ENCODE assay signal across 11 cellular contexts in genomic region chr16:74650966-74651567, GRCh38. TPM values are rescaled to one million over a fixed set of nuclear protein-coding genes. Genes with fewer than 3 reads are reported as not detected.
DNase-seq lines count a peak whose midpoint lies in the region; ATAC-seq, FAIRE-seq and TF ChIP-seq lines count a peak whose summit lies in the region.
"Had no signal": no experiment of that assay in that cellular context is flagged by ENCODE, and none has a peak within 500 bp of the region (broad histone marks: within the 10 kb centered on the region; RNA-seq: fewer than 3 reads in every experiment).

No MANE protein-coding gene starts in this region.

- TF ChIP-seq POLR2A in spleen (IDR thresholded peaks at IDR 0.05): no peak

- intact Hi-C loops in spleen (cut with DNase I; ENCODE audit: low total_unique reads): no loop called here

- no peak overlapping the region for H3K4me3 Mint-ChIP-seq in nephron
- H3K4me3 Mint-ChIP-seq: activated CD4-positive, alpha-beta memory T cell treated with anti-CD3 and anti-CD28 coated beads, Interleukin-2, amount 10 ng/mL, durations not matched to agents 7 days and 5 days had no signal

- H3K9me3 ChIP-seq in spleen: no peaks in the 10 kb centered on the region

- DNase-seq in G401 (ENCODE audit: low spot score): peak; percentile 11
- peak; percentile 4 for DNase-seq in LoVo (ENCODE audit: low spot score)
- no peak for DNase-seq in bronchial epithelial cell (ENCODE audit: low read depth)
- DNase-seq in AG08395 (ENCODE audit: low spot score): no peak
- DNase-seq in spleen: no peak
- no peak for DNase-seq in NOMO-1 (lab: John Stamatoyannopoulos, UW; ENCODE audit: unreplicated experiment in 2 of 2)
- DNase-seq: activated CD4-positive, alpha-beta memory T cell treated with anti-CD3 and anti-CD28 coated beads, Interleukin-2, amount 10 ng/mL, durations not matched to agents 7 days and 5 days; effector CD8-positive, alpha-beta T cell had no signal

- H3K27ac Mint-ChIP-seq in nephron: no peak overlapping the region

- H3K36me3 ChIP-seq in bronchial epithelial cell (ENCODE audit: control insufficient read depth, insufficient read depth, low read length): peaks cover 7% of the 10 kb centered on the region
- peaks cover 8 to 98% (median 64%) of the 10 kb centered on the region in 6 donors for H3K36me3 ChIP-seq in spleen

- no peak for FAIRE-seq in bronchial epithelial cell (lab: Jason Lieb, UNC)
- FAIRE-seq: GM19239 had no signal

- no peaks in the 10 kb centered on the region for H3K4me1 Mint-ChIP-seq in nephron

- TF ChIP-seq CTCF in bronchial epithelial cell (IDR thresholded peaks at IDR 0.05; ENCODE audit: insufficient read depth, low read length, severe bottlenecking): peak; percentile 26
- peak; percentile 46 to 63 (median 50) for TF ChIP-seq CTCF in nephron (IDR thresholded peaks at IDR 0.05; ENCODE audit: unreplicated experiment in 3 of 3)
- TF ChIP-seq CTCF in spleen (IDR thresholded peaks at IDR 0.05 in 8 of 11, conservative IDR thresholded peaks at IDR 0.05 in 3 of 11): peak in 5 of 11 experiments; percentile 11 to 35 (median 28)

- ATAC-seq in GM21737 (IDR thresholded peaks at IDR 0.05; ENCODE audit: unreplicated experiment): no peak

- peaks cover 43% of the 10 kb centered on the region for H3K36me3 Mint-ChIP-seq in nephron (ENCODE audit: low read depth)

- no peaks in the 10 kb centered on the region for H3K27me3 ChIP-seq in bronchial epithelial cell (ENCODE audit: control insufficient read depth, insufficient read depth, low read length)
- no peaks in the 10 kb centered on the region for H3K27me3 ChIP-seq in spleen (replicated peaks in 1 of 7)

- no peak overlapping the region for H3K4me3 ChIP-seq in bronchial epithelial cell (ENCODE audit: low read depth, low read length)
- H3K4me3 ChIP-seq in spleen: no peak overlapping the region

- peaks cover 0 to 45% (median 6%) of the 10 kb centered on the region in 6 donors for H3K4me1 ChIP-seq in spleen

- in situ Hi-C loops in G401 (cut with HindIII; ENCODE audit: low sequenced_read_pairs): loop anchor here (5.0 kb wide), 1 partner anchor 91 kb away; no protein-coding TSS in a partner anchor

- no peak overlapping the region for H3K27ac ChIP-seq in spleen

- WGBS in spleen, 5 donors: 83 to 91% (median 90%) methylated on average over 6 of the region's 6 CpGs

- no peaks in the 10 kb centered on the region for H3K9me3 Mint-ChIP-seq in nephron
- H3K9me3 Mint-ChIP-seq: activated CD4-positive, alpha-beta memory T cell treated with anti-CD3 and anti-CD28 coated beads, Interleukin-2, amount 10 ng/mL, durations not matched to agents 7 days and 5 days had no signal

- no peaks in the 10 kb centered on the region for H3K27me3 Mint-ChIP-seq in nephron (ENCODE audit: low read depth)
- H3K27me3 Mint-ChIP-seq: activated CD4-positive, alpha-beta memory T cell treated with anti-CD3 and anti-CD28 coated beads, Interleukin-2, amount 10 ng/mL, durations not matched to agents 7 days and 5 days had no signal

RNA-seq across cellular contexts. Expression of gene RFWD3, which starts 15.6 kb away (rescaled TPM):
- total RNA-seq in G401 (2014; rRNA removed; shearing (Covaris generic)): 32.3 and 40.4 TPM in 2 replicates
- 11.6 and 13.7 TPM in 2 replicates for total RNA-seq in bronchial epithelial cell
- total RNA-seq in spleen: 10 to 100 TPM; 20.3 to 40.6 (median 32.5) TPM
- 10 to 100 TPM in 1 of 3 donors, 1 to 10 TPM in 2; 4.6 to 10.4 (median 5.1) TPM for polyA plus RNA-seq in spleen

RNA-seq across cellular contexts. Expression of gene GLG1, which starts 44.2 kb away (rescaled TPM):
- total RNA-seq in G401 (2014; rRNA removed; shearing (Covaris generic)): 47.3 and 78.4 TPM in 2 replicates
- total RNA-seq in bronchial epithelial cell (65.0 and 71.2 TPM in 2 replicates), spleen (100 to 1,000 TPM in 5 of 7 donors, 10 to 100 TPM in 2; 81.1 to 124 (median 110) TPM)
- 10 to 100 TPM; 14.6 to 22.5 (median 15.3) TPM for polyA plus RNA-seq in spleen

RNA-seq across cellular contexts. Expression of gene MLKL, which starts 49.6 kb away (rescaled TPM):
- not detected in 2 replicates for total RNA-seq in G401 (2014; rRNA removed; shearing (Covaris generic))
- 2.7 and 6.3 TPM in 2 replicates for total RNA-seq in bronchial epithelial cell
- total RNA-seq in spleen: 10 to 100 TPM; 45.1 to 69.6 (median 52.7) TPM
- 10 to 100 TPM; 21.4 to 39.0 (median 32.1) TPM for polyA plus RNA-seq in spleen

Comparison
In these comparisons a context has a peak if more than half of its experiments do, and no peak if none do; other contexts are left out.
1. DNase-seq: peak in G401 (single experiment) and LoVo (single experiment); none in bronchial epithelial cell (single experiment), AG08395 (single experiment), spleen (single experiment) and NOMO-1 (0 of 2).